ENCODE assay signal across 19 cellular contexts in the genomic region with DNA sequence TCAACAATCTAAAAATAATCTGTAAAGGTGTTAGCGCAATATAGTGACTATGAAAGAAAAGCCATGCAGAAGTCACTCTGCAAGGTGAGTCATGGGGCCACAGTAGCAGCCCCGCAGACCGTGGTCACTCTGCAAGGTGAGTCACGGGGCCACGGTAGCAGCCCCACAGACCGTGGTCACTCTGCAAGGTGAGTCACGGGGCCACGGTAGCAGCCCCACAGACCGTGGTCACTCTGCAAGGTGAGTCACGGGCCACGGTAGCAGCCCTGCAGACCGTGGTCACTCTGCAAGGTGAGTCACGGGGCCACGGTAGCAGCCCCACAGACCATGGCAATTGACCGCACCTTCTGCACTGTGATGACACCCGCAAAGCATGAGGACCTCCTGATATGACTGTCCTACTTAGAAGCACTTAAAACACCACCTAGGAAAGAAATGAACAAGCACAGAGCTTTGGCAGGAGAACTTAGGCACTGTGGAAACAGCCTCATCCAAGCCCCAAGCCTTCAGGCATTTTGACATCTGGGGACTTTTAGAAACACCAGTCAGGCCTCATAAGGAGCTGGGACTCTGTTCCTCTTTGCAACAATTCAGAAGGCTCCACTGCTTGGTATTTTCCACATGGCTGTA.
DNase-seq lines count a peak whose midpoint lies in the region; ATAC-seq lines count a peak whose summit lies in the region.
"Had no signal": no experiment of that assay in that cellular context is flagged by ENCODE, and none has a peak within 500 bp of the region (broad histone marks: within the 10 kb centered on the region; RNA-seq: fewer than 3 reads in every experiment).

No MANE protein-coding gene starts in this region.

- H3K27me3 Mint-ChIP-seq in activated naive CD8-positive, alpha-beta T cell treated with anti-CD3 and anti-CD28 coated beads for 36 hours: no peaks in the 10 kb centered on the region
- no peaks in the 10 kb centered on the region for H3K27me3 Mint-ChIP-seq in stimulated activated naive CD8-positive, alpha-beta T cell treated with anti-CD3 and anti-CD28 coated beads, Interleukin-15, Interleukin-2, amounts not matched to agents 100 ng/mL and 50 ng/mL, for 24 hours

- DNase-seq in activated T-cell treated with anti-CD3 and anti-CD28 coated beads for 48 hours (ENCODE audit: low read depth) (peak; percentile 50), left colon (no peak)
- no peak for DNase-seq in activated T-cell treated with anti-CD3 and anti-CD28 coated beads, Interleukin-2, amount 50 U/mL, for 1 hour
- peak; percentile 24 for DNase-seq in activated naive CD8-positive, alpha-beta T cell treated with anti-CD3 and anti-CD28 coated beads for 36 hours
- DNase-seq: Calu3, GDM1, kidney glomerular epithelial cell, mucosa of descending colon, NCI-H1048, NCI-H82, ovary, RPMI8226, substantia nigra had no signal

- H3K4me3 Mint-ChIP-seq in activated naive CD8-positive, alpha-beta T cell treated with anti-CD3 and anti-CD28 coated beads for 36 hours: no peak overlapping the region
- no peak overlapping the region for H3K4me3 Mint-ChIP-seq in stimulated activated naive CD8-positive, alpha-beta T cell treated with anti-CD3 and anti-CD28 coated beads, Interleukin-15, Interleukin-2, amounts not matched to agents 100 ng/mL and 50 ng/mL, for 24 hours
- H3K4me3 Mint-ChIP-seq: brain, IgD-negative memory B cell had no signal

- intact Hi-C loops in left colon (cut with DNase I, micrococcal nuclease): no loop called here

- H3K36me3 Mint-ChIP-seq in activated naive CD8-positive, alpha-beta T cell treated with anti-CD3 and anti-CD28 coated beads for 36 hours: peaks cover 1% of the 10 kb centered on the region
- no peaks in the 10 kb centered on the region for H3K36me3 Mint-ChIP-seq in stimulated activated naive CD8-positive, alpha-beta T cell treated with anti-CD3 and anti-CD28 coated beads, Interleukin-15, Interleukin-2, amounts not matched to agents 100 ng/mL and 50 ng/mL, for 24 hours (ENCODE audit: low read depth)
- H3K36me3 Mint-ChIP-seq: IgD-negative memory B cell had no signal

- no peaks in the 10 kb centered on the region for H3K9me3 Mint-ChIP-seq in activated naive CD8-positive, alpha-beta T cell treated with anti-CD3 and anti-CD28 coated beads for 36 hours
- no peaks in the 10 kb centered on the region for H3K9me3 Mint-ChIP-seq in stimulated activated naive CD8-positive, alpha-beta T cell treated with anti-CD3 and anti-CD28 coated beads, Interleukin-15, Interleukin-2, amounts not matched to agents 100 ng/mL and 50 ng/mL, for 24 hours

- H3K4me1 Mint-ChIP-seq in activated naive CD8-positive, alpha-beta T cell treated with anti-CD3 and anti-CD28 coated beads for 36 hours: peaks cover 30% of the 10 kb centered on the region
- peaks cover 62% of the 10 kb centered on the region for H3K4me1 Mint-ChIP-seq in stimulated activated naive CD8-positive, alpha-beta T cell treated with anti-CD3 and anti-CD28 coated beads, Interleukin-15, Interleukin-2, amounts not matched to agents 100 ng/mL and 50 ng/mL, for 24 hours (ENCODE audit: low read depth)

- peak; percentile 51 for ATAC-seq in HG03342 (IDR thresholded peaks at IDR 0.05; ENCODE audit: unreplicated experiment)
- no peak for ATAC-seq in HG03457 (IDR thresholded peaks at IDR 0.05; ENCODE audit: unreplicated experiment)
- no peak for ATAC-seq in left colon
- no peak for ATAC-seq in esophagus mucosa

- H3K27ac Mint-ChIP-seq in activated naive CD8-positive, alpha-beta T cell treated with anti-CD3 and anti-CD28 coated beads for 36 hours: no peak overlapping the region
- H3K27ac Mint-ChIP-seq in stimulated activated naive CD8-positive, alpha-beta T cell treated with anti-CD3 and anti-CD28 coated beads, Interleukin-15, Interleukin-2, amounts not matched to agents 100 ng/mL and 50 ng/mL, for 24 hours: peak overlapping the region; percentile 34
- H3K27ac Mint-ChIP-seq: IgD-negative memory B cell had no signal

Comparison
In these comparisons a context has a peak if more than half of its experiments do, and no peak if none do; other contexts are left out.
1. DNase-seq: peak in activated T-cell treated with anti-CD3 and anti-CD28 coated beads for 48 hours (single experiment) and activated naive CD8-positive, alpha-beta T cell treated with anti-CD3 and anti-CD28 coated beads for 36 hours (single experiment); none in activated T-cell treated with anti-CD3 and anti-CD28 coated beads, Interleukin-2, amount 50 U/mL, for 1 hour (single experiment) and left colon (0 of 2).